23 cellular contexts compared by ENCODE assay signal in the genomic region with DNA sequence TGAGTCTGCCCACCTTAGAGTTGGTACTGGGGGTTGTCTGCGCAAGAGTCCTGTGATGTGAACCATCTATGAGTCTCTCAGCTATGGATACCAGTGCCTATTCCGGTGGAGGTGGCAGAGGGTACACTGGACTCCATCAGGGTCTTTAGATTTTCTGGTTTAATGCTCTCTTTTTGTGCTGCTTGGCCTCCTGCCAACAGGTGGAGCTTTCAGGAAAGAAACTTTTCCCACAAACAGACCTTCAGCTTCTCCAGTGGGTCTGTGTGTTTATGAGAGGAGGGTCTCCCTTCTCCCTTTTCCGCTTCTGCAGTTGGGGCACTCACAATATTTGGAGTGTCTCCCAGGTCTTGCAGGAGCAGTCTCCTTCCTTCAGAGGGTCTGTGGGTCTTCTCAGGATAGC.
A peak's percentile ranks its signal among the peaks of the same experiment; 100 is the strongest.
DNase-seq lines count a peak whose midpoint lies in the region; ATAC-seq and TF ChIP-seq lines count a peak whose summit lies in the region.
"Had no signal": no experiment of that assay in that cellular context is flagged by ENCODE, and none has a peak within 500 bp of the region (broad histone marks: within the 10 kb centered on the region; RNA-seq: fewer than 3 reads in every experiment).

No MANE protein-coding gene starts in this region.

- H4K5ac ChIP-seq in mesendoderm (ENCODE audit: low read length), result no peak overlapping the region

- no peaks in the 10 kb centered on the region for H3K9me2 ChIP-seq in MM.1S (replicated peaks; ENCODE audit: insufficient read depth, low read length)

- intact Hi-C loops in psoas muscle (cut with DNase I), result no loop called here

- no peaks in the 10 kb centered on the region for H3K4me1 ChIP-seq in mesendoderm (ENCODE audit: control insufficient read depth, low read depth, low read length)
- no peaks in the 10 kb centered on the region for H3K4me1 ChIP-seq in MM.1S (ENCODE audit: low read length)
- no peaks in the 10 kb centered on the region for H3K4me1 ChIP-seq in psoas muscle
- H3K4me1 ChIP-seq: BE2C had no signal

- no peak overlapping the region for H4K8ac ChIP-seq in mesendoderm (ENCODE audit: low read depth, low read length)

- no peak overlapping the region for H3K18ac ChIP-seq in mesendoderm (ENCODE audit: low read length)

- H2BK5ac ChIP-seq in mesendoderm (ENCODE audit: low read length), result no peak overlapping the region

- H3F3A ChIP-seq in MM.1S (ENCODE audit: insufficient read depth, low read length), result no peaks in the 10 kb centered on the region

- H3K27me3 ChIP-seq in mesendoderm (ENCODE audit: insufficient read depth, low read length, poor library complexity) (no peaks in the 10 kb centered on the region), MM.1S (replicated peaks; ENCODE audit: insufficient read depth, low read length) (no peaks in the 10 kb centered on the region), psoas muscle (ENCODE audit: insufficient read depth in 3 of 3, low read length in 2 of 3) (no peaks in the 10 kb centered on the region)
- H3K27me3 ChIP-seq: BE2C had no signal

- no peak overlapping the region for H3K4ac ChIP-seq in mesendoderm (ENCODE audit: low read depth, low read length)

- H3K36me3 ChIP-seq in mesendoderm (ENCODE audit: control insufficient read depth, insufficient read depth, low read length) (no peaks in the 10 kb centered on the region), MM.1S (replicated peaks; ENCODE audit: insufficient read depth, low read length) (no peaks in the 10 kb centered on the region), psoas muscle (ENCODE audit: insufficient read depth in 1 of 2, low read depth in 1 of 2) (no peaks in the 10 kb centered on the region)
- H3K36me3 ChIP-seq: BE2C had no signal

- TF ChIP-seq CTCF in MM.1S (IDR thresholded peaks at IDR 0.05; ENCODE audit: low read length) (no peak), psoas muscle (IDR thresholded peaks at IDR 0.05) (no peak)

- H3K9me3 ChIP-seq in MM.1S (replicated peaks; ENCODE audit: insufficient read depth, low read length) (no peaks in the 10 kb centered on the region), psoas muscle (no peaks in the 10 kb centered on the region)
- H3K9me3 ChIP-seq: BE2C had no signal

- H3K4me2 ChIP-seq in mesendoderm (ENCODE audit: low read length), result no peak overlapping the region
- H3K4me2 ChIP-seq in MM.1S (ENCODE audit: low read depth, low read length), result no peak overlapping the region

- no CpG with 5 or more reads among the region's 3 CpGs for WGBS in mesendoderm (ENCODE audit: extremely low coverage, insufficient coverage, low lambda C conversion rate)
- WGBS in psoas muscle, 3 donors, result 92 to 98% (median 94%) methylated on average over 3 of the region's 3 CpGs

- no peak overlapping the region for H3K23ac ChIP-seq in mesendoderm (ENCODE audit: low read length)

- H4K20me1 ChIP-seq in MM.1S (ENCODE audit: insufficient read depth, low read length), result no peaks in the 10 kb centered on the region

- H2BK120ac ChIP-seq in mesendoderm (ENCODE audit: low read depth, low read length), result no peak overlapping the region

- H2BK15ac ChIP-seq in mesendoderm (replicated peaks; ENCODE audit: low read depth), result no peak overlapping the region

- H3K79me1 ChIP-seq in mesendoderm (ENCODE audit: low read length), result no peaks in the 10 kb centered on the region

- H2AK5ac ChIP-seq in mesendoderm (ENCODE audit: low read length), result no peak overlapping the region

- DNase-seq in NCI-H748 (lab: John Stamatoyannopoulos, UW; ENCODE audit: unreplicated experiment), result peak; percentile 30
- no peak for DNase-seq in NCI-H748 treated with DMSO at 0.1 percent for 48 hours (lab: John Stamatoyannopoulos, UW)
- DNase-seq in UCSD-AML1 (lab: John Stamatoyannopoulos, UW; ENCODE audit: unreplicated experiment), result peak; percentile 2
- peak; percentile 20 for DNase-seq in mesendoderm
- DNase-seq in stimulated activated CD4-positive, alpha-beta T cell treated with anti-CD3 and anti-CD28 coated beads, Interleukin-4, amount 100 ng/mL, for 24 hours, result no peak
- no peak for DNase-seq in MM.1S
- DNase-seq in psoas muscle, result no peak
- DNase-seq: 8988T; ACHN; BE2C; Calu3; CD8-positive, alpha-beta memory T cell; DMS79 treated with DMSO at 0.1 percent for 48 hours; Karpas-422; NCI-H1092 treated with DMSO at 0.1 percent for 48 hours; NCI-H1436; NCI-H187; NCI-H2081 treated with DMSO at 0.1 percent for 48 hours; NCI-H446; NCI-H524 treated with DMSO at 0.1 percent for 48 hours; RPMI8226; SHP77 had no signal

- ATAC-seq in psoas muscle, result no peak
- ATAC-seq: HepG2 had no signal

- no peak overlapping the region for H3K56ac ChIP-seq in mesendoderm (ENCODE audit: low read length)

- H3K79me2 ChIP-seq in mesendoderm (ENCODE audit: control insufficient read depth, insufficient read depth, low read length) (no peaks in the 10 kb centered on the region), MM.1S (ENCODE audit: low read length) (no peaks in the 10 kb centered on the region)

- no peak overlapping the region for H3K27ac ChIP-seq in mesendoderm (ENCODE audit: low read depth, low read length)
- H3K27ac ChIP-seq in MM.1S (ENCODE audit: low read length), result no peak overlapping the region
- no peak overlapping the region for H3K27ac ChIP-seq in psoas muscle

- H3K9ac ChIP-seq in mesendoderm (ENCODE audit: low read length) (no peak overlapping the region), MM.1S (ENCODE audit: low read length) (no peak overlapping the region)

- no peak overlapping the region for H3K4me3 ChIP-seq in mesendoderm (ENCODE audit: low read length)
- H3K4me3 ChIP-seq in MM.1S (ENCODE audit: low read length), result no peak overlapping the region
- H3K4me3 ChIP-seq in psoas muscle, result no peak overlapping the region

- H2AFZ ChIP-seq in MM.1S (ENCODE audit: low read length), result no peak overlapping the region

Comparison
In these comparisons a context has a peak if more than half of its experiments do, and no peak if none do; other contexts are left out.
1. DNase-seq: peak in NCI-H748 (single experiment), UCSD-AML1 (single experiment) and mesendoderm (single experiment); none in NCI-H748 treated with DMSO at 0.1 percent for 48 hours (single experiment), stimulated activated CD4-positive, alpha-beta T cell treated with anti-CD3 and anti-CD28 coated beads, Interleukin-4, amount 100 ng/mL, for 24 hours (single experiment), MM.1S (single experiment) and psoas muscle (0 of 2).